ENCODE assay signal across 13 cellular contexts in the genomic region with DNA sequence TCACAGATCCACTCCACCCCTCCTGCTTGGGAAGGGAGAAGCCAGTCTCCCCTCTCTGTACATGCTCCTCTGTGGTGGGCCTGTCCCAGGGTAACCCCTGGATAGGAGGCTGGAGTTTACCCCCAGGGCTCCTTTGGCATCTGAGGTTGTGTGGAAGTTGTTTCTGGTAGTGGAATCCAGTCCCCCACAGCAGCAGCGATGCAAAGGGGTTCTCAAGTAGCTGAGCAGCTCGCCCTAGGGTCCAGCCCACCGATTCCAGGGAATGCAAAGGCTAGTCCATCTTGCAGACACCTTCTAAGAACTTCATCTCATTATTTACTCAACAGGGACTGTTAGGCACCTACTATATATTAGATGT. TPM values are rescaled to one million over a fixed set of nuclear protein-coding genes. Genes with fewer than 3 reads are reported as not detected.
DNase-seq lines count a peak whose midpoint lies in the region; ATAC-seq lines count a peak whose summit lies in the region.
"Had no signal": no experiment of that assay in that cellular context is flagged by ENCODE, and none has a peak within 500 bp of the region (broad histone marks: within the 10 kb centered on the region; RNA-seq: fewer than 3 reads in every experiment).

No MANE protein-coding gene starts in this region.

- peaks cover 0 to 1% (median 0%) of the 10 kb centered on the region in 7 donors for H3K9me3 Mint-ChIP-seq in CD4-positive, CD25-positive, alpha-beta regulatory T cell
- no peaks in the 10 kb centered on the region for H3K9me3 Mint-ChIP-seq in activated T-cell treated with anti-CD3 and anti-CD28 coated beads, Interleukin-2, amount 50 U/mL, for 72 hours
- no peaks in the 10 kb centered on the region for H3K9me3 Mint-ChIP-seq in memory B cell

- H3K4me3 Mint-ChIP-seq in CD4-positive, CD25-positive, alpha-beta regulatory T cell: peak overlapping the region; percentile 1 to 85 (median 66)
- peak overlapping the region; percentile 86 to 93 for H3K4me3 Mint-ChIP-seq in activated T-cell treated with anti-CD3 and anti-CD28 coated beads, Interleukin-2, amount 50 U/mL, for 72 hours
- peak overlapping the region; percentile 83 for H3K4me3 Mint-ChIP-seq in memory B cell

- no peaks in the 10 kb centered on the region for H3K36me3 ChIP-seq in CD4-positive, CD25-positive, alpha-beta regulatory T cell (ENCODE audit: control insufficient read depth, insufficient read depth, low read length)
- H3K36me3 ChIP-seq in ES-I3 (ENCODE audit: insufficient read depth, low read length): no peaks in the 10 kb centered on the region
- H3K36me3 ChIP-seq: tibial artery had no signal

- H3K9ac ChIP-seq in ES-I3 (ENCODE audit: low read depth, low read length): peak overlapping the region; percentile 60; the same call in 1 of the 2 replicates

- ATAC-seq in CD4-positive, CD25-positive, alpha-beta regulatory T cell (ENCODE audit: low read depth in 2 of 2): no peak
- no peak for ATAC-seq in activated T-cell treated with anti-CD3 and anti-CD28 coated beads, Interleukin-2, amount 50 U/mL, for 72 hours (replicated peaks in 1 of 2)
- ATAC-seq in memory B cell (ENCODE audit: low read depth) (no peak), HG03095 (IDR thresholded peaks at IDR 0.05; ENCODE audit: unreplicated experiment) (no peak), GM18502 (IDR thresholded peaks at IDR 0.05; ENCODE audit: poor library complexity, unreplicated experiment) (no peak)

- H3K4me1 Mint-ChIP-seq in CD4-positive, CD25-positive, alpha-beta regulatory T cell: peaks cover 15 to 74% (median 26%) of the 10 kb centered on the region in 4 donors
- H3K4me1 Mint-ChIP-seq in activated T-cell treated with anti-CD3 and anti-CD28 coated beads, Interleukin-2, amount 50 U/mL, for 72 hours (ENCODE audit: low read depth): peaks cover 94% of the 10 kb centered on the region
- peaks cover 12% of the 10 kb centered on the region for H3K4me1 Mint-ChIP-seq in memory B cell

- peaks cover 13% of the 10 kb centered on the region for H3K27me3 ChIP-seq in CD4-positive, CD25-positive, alpha-beta regulatory T cell (ENCODE audit: control insufficient read depth, insufficient read depth, low read length)

- peaks cover 31% of the 10 kb centered on the region for H3K4me1 ChIP-seq in CD4-positive, CD25-positive, alpha-beta regulatory T cell (ENCODE audit: control insufficient read depth, insufficient read depth, low read length, poor library complexity, severe bottlenecking)
- peaks cover 10% of the 10 kb centered on the region for H3K4me1 ChIP-seq in ES-I3 (ENCODE audit: insufficient read depth, low read length)

- no peaks in the 10 kb centered on the region for H3K9me3 ChIP-seq in CD4-positive, CD25-positive, alpha-beta regulatory T cell (ENCODE audit: control insufficient read depth in 2 of 2, low read length in 2 of 2)
- H3K9me3 ChIP-seq in ES-I3 (ENCODE audit: control insufficient read depth, insufficient read depth, low read length): no peaks in the 10 kb centered on the region
- H3K9me3 ChIP-seq: tibial artery had no signal

- DNase-seq in CD4-positive, CD25-positive, alpha-beta regulatory T cell: no peak
- no peak for DNase-seq in activated T-cell treated with anti-CD3 and anti-CD28 coated beads, Interleukin-2, amount 50 U/mL, for 72 hours
- no peak for DNase-seq in memory B cell (ENCODE audit: low spot score in 2 of 2)
- no peak for DNase-seq in D341Med (ENCODE audit: low spot score)
- DNase-seq in DMS53 treated with DMSO at 0.1 percent for 48 hours (lab: John Stamatoyannopoulos, UW; ENCODE audit: unreplicated experiment): no peak
- DNase-seq: AML-193; DMS79 treated with DMSO at 0.1 percent for 48 hours; NCI-H226; NK-92 treated with Interleukin-12 subunit alpha and Interleukin-12 subunit beta, amount 100 ng/mL, for 24 hours; tibial artery had no signal

- no peak overlapping the region for H3K4me3 ChIP-seq in CD4-positive, CD25-positive, alpha-beta regulatory T cell (ENCODE audit: low read depth, low read length)

- H3K27ac Mint-ChIP-seq in CD4-positive, CD25-positive, alpha-beta regulatory T cell: peak overlapping the region; percentile 59 to 97 (median 82)
- no peak overlapping the region for H3K27ac Mint-ChIP-seq in activated T-cell treated with anti-CD3 and anti-CD28 coated beads, Interleukin-2, amount 50 U/mL, for 72 hours
- H3K27ac Mint-ChIP-seq in memory B cell: no peak overlapping the region

- no peak overlapping the region for H3K27ac ChIP-seq in CD4-positive, CD25-positive, alpha-beta regulatory T cell (ENCODE audit: insufficient read depth, low read length, poor library complexity, severe bottlenecking)
- H3K27ac ChIP-seq: tibial artery had no signal

- no peaks in the 10 kb centered on the region for H3K36me3 Mint-ChIP-seq in CD4-positive, CD25-positive, alpha-beta regulatory T cell
- peaks cover 4 to 6% of the 10 kb centered on the region in 2 donors for H3K36me3 Mint-ChIP-seq in activated T-cell treated with anti-CD3 and anti-CD28 coated beads, Interleukin-2, amount 50 U/mL, for 72 hours (ENCODE audit: insufficient read depth in 2 of 2)
- no peaks in the 10 kb centered on the region for H3K36me3 Mint-ChIP-seq in memory B cell

- peaks cover 40% of the 10 kb centered on the region for H3K27me3 Mint-ChIP-seq in CD4-positive, CD25-positive, alpha-beta regulatory T cell
- H3K27me3 Mint-ChIP-seq in activated T-cell treated with anti-CD3 and anti-CD28 coated beads, Interleukin-2, amount 50 U/mL, for 72 hours (ENCODE audit: low read depth): no peaks in the 10 kb centered on the region
- H3K27me3 Mint-ChIP-seq in memory B cell: peaks cover 12% of the 10 kb centered on the region

RNA-seq across cellular contexts. Expression of gene TCF7, which starts 42.7 kb away (rescaled TPM):
- total RNA-seq in CD4-positive, CD25-positive, alpha-beta regulatory T cell: 234 TPM
- polyA plus RNA-seq in CD4-positive, CD25-positive, alpha-beta regulatory T cell: 100 to 1,000 TPM in 1 of 4 donors, 10 to 100 TPM in 3; 55.4 to 118 (median 79.9) TPM
- 100 to 1,000 TPM; 142 to 265 TPM for total RNA-seq in activated T-cell treated with anti-CD3 and anti-CD28 coated beads, Interleukin-2, amount 50 U/mL, for 72 hours

Comparison
In these comparisons a context has a peak if more than half of its experiments do, and no peak if none do; other contexts are left out.
1. H3K27ac Mint-ChIP-seq: peak in CD4-positive, CD25-positive, alpha-beta regulatory T cell (3 of 3); none in activated T-cell treated with anti-CD3 and anti-CD28 coated beads, Interleukin-2, amount 50 U/mL, for 72 hours (single experiment) and memory B cell (single experiment).
2. Peak in every context shown above with its lines, with median percentiles within 50 percentile points of each other: H3K4me3 Mint-ChIP-seq.